27 cellular contexts compared by ENCODE assay signal in the genomic region with DNA sequence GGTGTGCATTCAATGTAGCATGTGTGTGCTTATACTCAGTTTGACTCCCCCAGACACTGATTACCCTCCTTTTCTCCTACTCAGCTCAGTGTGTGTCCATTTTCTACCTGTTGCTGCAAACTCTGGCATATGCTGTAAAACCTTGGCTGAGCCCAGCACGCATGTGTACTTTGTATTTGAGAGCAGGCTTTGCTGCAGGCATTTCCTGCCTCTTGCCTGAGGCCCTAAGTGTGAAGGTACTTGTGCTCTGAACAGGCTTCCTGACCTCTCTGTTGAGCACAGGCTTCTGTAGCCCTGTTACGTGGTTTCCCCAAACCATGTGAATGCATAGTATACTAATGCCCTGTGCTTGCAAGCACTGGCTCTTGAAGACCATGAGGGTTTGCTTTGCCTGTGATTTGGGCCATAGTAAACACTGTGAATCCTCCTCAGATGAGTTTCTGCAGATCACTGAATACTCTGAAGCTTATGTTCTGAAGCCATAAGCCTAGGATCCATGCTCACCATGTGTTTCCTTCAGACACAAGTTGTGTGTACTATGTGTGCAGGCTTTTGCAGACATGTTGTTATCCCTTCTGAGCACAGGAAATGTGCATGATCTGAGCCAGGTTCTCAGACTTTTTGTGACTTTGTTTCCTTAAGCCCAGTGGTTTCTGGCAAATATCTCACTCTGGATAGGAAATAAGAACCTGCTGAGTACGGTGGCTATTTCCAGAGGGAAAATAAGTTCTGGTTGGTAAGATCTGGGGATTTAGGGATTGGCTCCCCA.
DNase-seq lines count a peak whose midpoint lies in the region; ATAC-seq lines count a peak whose summit lies in the region.
"Had no signal": no experiment of that assay in that cellular context is flagged by ENCODE, and none has a peak within 500 bp of the region (broad histone marks: within the 10 kb centered on the region; RNA-seq: fewer than 3 reads in every experiment).

No MANE protein-coding gene starts in this region.

- H3K4me3 ChIP-seq in Jurkat, Clone E6-1 (ENCODE audit: low read length): no peak overlapping the region
- peak overlapping the region; percentile 24; the same call in 1 of the 2 replicates for H3K4me3 ChIP-seq in SK-N-MC
- H3K4me3 ChIP-seq: cardiac muscle cell, GM23338, prostate gland, SJCRH30, uterus had no signal

- no peaks in the 10 kb centered on the region for H3K9me3 Mint-ChIP-seq in natural killer cell treated with Interleukin-12 subunit alpha and Interleukin-12 subunit beta and Interleukin-15 and Interleukin-18, amount 100 ng/mL, for 72 hours
- H3K9me3 Mint-ChIP-seq: activated naive CD4-positive, alpha-beta T cell treated with anti-CD3 and anti-CD28 coated beads, Interleukin-2, amount 50 U/mL, for 24 hours; activated T-helper 2 cell treated with anti-CD3 and anti-CD28 coated beads, Interferon-gamma antibody, Interleukin-2, Interleukin-4, amounts not matched to agents 10 μg/mL and 5 μg/mL and 100 μg/mL, durations not matched to agents 14 hours and 24 hours and 36 hours; dendritic cell treated with granulocyte-macrophage colony-stimulating factor and Interleukin-4, amounts not matched to agents 40 ng/mL and 50 ng/mL, for 4 days; GM23338 had no signal

- H3K4me3 Mint-ChIP-seq in natural killer cell treated with Interleukin-12 subunit alpha and Interleukin-12 subunit beta and Interleukin-15 and Interleukin-18, amount 100 ng/mL, for 72 hours: no peak overlapping the region
- H3K4me3 Mint-ChIP-seq: activated CD8-positive, alpha-beta T cell treated with anti-CD3 and anti-CD28 coated beads, Interleukin-2, amount 10 ng/mL, durations not matched to agents 7 days and 5 days; activated naive CD4-positive, alpha-beta T cell treated with anti-CD3 and anti-CD28 coated beads, Interleukin-2, amount 50 U/mL, for 24 hours; CD14-positive monocyte; dendritic cell treated with granulocyte-macrophage colony-stimulating factor and Interleukin-4, amounts not matched to agents 40 ng/mL and 50 ng/mL, for 4 days; GM23338 had no signal

- H3K27me3 Mint-ChIP-seq in natural killer cell treated with Interleukin-12 subunit alpha and Interleukin-12 subunit beta and Interleukin-15 and Interleukin-18, amount 100 ng/mL, for 72 hours: peaks cover 0 to 6% of the 10 kb centered on the region in 2 donors
- H3K27me3 Mint-ChIP-seq: activated naive CD4-positive, alpha-beta T cell treated with anti-CD3 and anti-CD28 coated beads, Interleukin-2, amount 50 U/mL, for 24 hours; dendritic cell treated with granulocyte-macrophage colony-stimulating factor and Interleukin-4, amounts not matched to agents 40 ng/mL and 50 ng/mL, for 4 days had no signal

- no peaks in the 10 kb centered on the region for H3K36me3 ChIP-seq in SK-N-MC (ENCODE audit: insufficient read depth, low read length)
- H3K36me3 ChIP-seq: cardiac muscle cell, prostate gland, SJCRH30, uterus had no signal

- no peaks in the 10 kb centered on the region for H3K9me3 ChIP-seq in SK-N-MC (ENCODE audit: low read depth, low read length)
- H3K9me3 ChIP-seq: prostate gland, SJCRH30, uterus had no signal

- H3K36me3 Mint-ChIP-seq in natural killer cell treated with Interleukin-12 subunit alpha and Interleukin-12 subunit beta and Interleukin-15 and Interleukin-18, amount 100 ng/mL, for 72 hours: no peaks in the 10 kb centered on the region
- H3K36me3 Mint-ChIP-seq: activated naive CD4-positive, alpha-beta T cell treated with anti-CD3 and anti-CD28 coated beads, Interleukin-2, amount 50 U/mL, for 24 hours; CD14-positive monocyte had no signal

- H3K27ac Mint-ChIP-seq in natural killer cell treated with Interleukin-12 subunit alpha and Interleukin-12 subunit beta and Interleukin-15 and Interleukin-18, amount 100 ng/mL, for 72 hours: no peak overlapping the region
- H3K27ac Mint-ChIP-seq: activated CD8-positive, alpha-beta T cell treated with anti-CD3 and anti-CD28 coated beads, Interleukin-2, amount 10 ng/mL, durations not matched to agents 7 days and 5 days; activated naive CD4-positive, alpha-beta T cell treated with anti-CD3 and anti-CD28 coated beads, Interleukin-2, amount 50 U/mL, for 24 hours; activated T-helper 2 cell treated with anti-CD3 and anti-CD28 coated beads, Interferon-gamma antibody, Interleukin-2, Interleukin-4, amounts not matched to agents 10 μg/mL and 5 μg/mL and 100 μg/mL, durations not matched to agents 14 hours and 24 hours and 36 hours; CD14-positive monocyte; dendritic cell treated with granulocyte-macrophage colony-stimulating factor and Interleukin-4, amounts not matched to agents 40 ng/mL and 50 ng/mL, for 4 days; GM23338 had no signal

- peak; percentile 10 to 45 for ATAC-seq in natural killer cell treated with Interleukin-12 subunit alpha and Interleukin-12 subunit beta and Interleukin-15 and Interleukin-18, amount 100 ng/mL, for 72 hours
- no peak for ATAC-seq in GM18861 (IDR thresholded peaks at IDR 0.05; ENCODE audit: unreplicated experiment)
- ATAC-seq: activated CD4-positive, CD25-positive, alpha-beta regulatory T cell treated with anti-CD3 and anti-CD28 coated beads, Interleukin-2, amount 50 U/mL, for 24 hours; activated CD8-positive, alpha-beta T cell treated with anti-CD3 and anti-CD28 coated beads, Interleukin-2, amount 10 ng/mL, durations not matched to agents 7 days and 5 days; GM23338 had no signal

- DNase-seq in Jurkat, Clone E6-1 (ENCODE audit: low read depth, low spot score): peak; percentile 64
- DNase-seq in SK-N-MC (ENCODE audit: low read depth, low spot score) (no peak), iris pigment epithelial cell (ENCODE audit: low read depth) (peak; percentile 32), KBM-7 (no peak)
- DNase-seq in natural killer cell treated with Interleukin-12 subunit alpha and Interleukin-12 subunit beta and Interleukin-15 and Interleukin-18, amount 100 ng/mL, for 72 hours (ENCODE audit: low spot score): no peak
- DNase-seq in activated CD4-positive, CD25-positive, alpha-beta regulatory T cell treated with anti-CD3 and anti-CD28 coated beads, Interleukin-2, amount 50 U/mL, for 72 hours: no peak
- DNase-seq: activated CD8-positive, alpha-beta T cell treated with anti-CD3 and anti-CD28 coated beads, Interleukin-2, amount 10 ng/mL, durations not matched to agents 7 days and 5 days; aorta; Calu3; DMS79 treated with DMSO at 0.1 percent for 48 hours; NCI-H1092; NCI-H187; NCI-H748 treated with DMSO at 0.1 percent for 48 hours; SJCRH30; stimulated activated CD4-positive, alpha-beta T cell treated with anti-CD3 and anti-CD28 coated beads, Interleukin-15, amount 100 ng/mL, for 24 hours; stimulated activated naive CD4-positive, alpha-beta T cell treated with Interleukin-2 at 50 U/mL for 16 hours; T-helper 1 cell; uterus had no signal

- in situ Hi-C loops in KBM-7 (cut with MboI; ENCODE audit: low pct_unique_long_range_greater_than_20kb, low sequenced_read_pairs): no loop called here

- no peak overlapping the region for H3K9ac ChIP-seq in SK-N-MC (ENCODE audit: insufficient read length)

- H3K4me1 Mint-ChIP-seq in natural killer cell treated with Interleukin-12 subunit alpha and Interleukin-12 subunit beta and Interleukin-15 and Interleukin-18, amount 100 ng/mL, for 72 hours (ENCODE audit: low read depth in 2 of 2): no peaks in the 10 kb centered on the region
- H3K4me1 Mint-ChIP-seq: CD14-positive monocyte had no signal

- H3K27ac ChIP-seq in SK-N-MC: no peak overlapping the region
- H3K27ac ChIP-seq: cardiac muscle cell, prostate gland, SJCRH30, uterus had no signal

Comparison
In these comparisons a context has a peak if more than half of its experiments do, and no peak if none do; other contexts are left out.
1. DNase-seq: peak in Jurkat, Clone E6-1 (single experiment) and iris pigment epithelial cell (single experiment); none in SK-N-MC (single experiment), natural killer cell treated with Interleukin-12 subunit alpha and Interleukin-12 subunit beta and Interleukin-15 and Interleukin-18, amount 100 ng/mL, for 72 hours (single experiment), activated CD4-positive, CD25-positive, alpha-beta regulatory T cell treated with anti-CD3 and anti-CD28 coated beads, Interleukin-2, amount 50 U/mL, for 72 hours (single experiment) and KBM-7 (single experiment).